Comparison of ENCODE assay signal across 11 cellular contexts in the genomic region with DNA sequence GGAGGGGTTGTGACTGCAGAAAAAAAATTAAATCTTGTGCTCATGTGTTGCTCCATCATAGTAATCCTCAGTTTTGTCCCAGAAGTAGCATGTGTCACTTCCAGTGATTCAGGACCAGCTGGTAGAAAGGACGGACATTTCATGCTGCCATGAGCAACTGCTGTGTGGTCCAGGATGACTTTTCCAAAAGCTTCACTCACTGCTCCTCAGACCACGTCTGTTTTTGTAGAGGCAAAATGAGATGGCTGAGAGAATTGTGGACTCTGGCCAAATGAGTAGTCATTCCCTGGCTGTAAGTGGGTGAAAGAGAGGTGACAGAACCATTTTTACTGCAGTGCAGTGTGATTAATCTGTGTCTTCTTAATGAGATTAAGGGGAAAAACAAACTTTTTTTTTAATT.
A peak's percentile ranks its signal among the peaks of the same experiment; 100 is the strongest.
DNase-seq lines count a peak whose midpoint lies in the region; ATAC-seq and TF ChIP-seq lines count a peak whose summit lies in the region.
"Had no signal": no experiment of that assay in that cellular context is flagged by ENCODE, and none has a peak within 500 bp of the region (broad histone marks: within the 10 kb centered on the region; RNA-seq: fewer than 3 reads in every experiment).

No MANE protein-coding gene starts in this region.

- POLR2A ChIA-PET in WTC11 (lab: Charles Lee): no interaction called here

- TF ChIP-seq CTCF in coronary artery (IDR thresholded peaks at IDR 0.05): no peak
- TF ChIP-seq CTCF in WTC11 (IDR thresholded peaks at IDR 0.05): no peak

- H3K4me1 Mint-ChIP-seq in WTC11: peaks cover 6% of the 10 kb centered on the region

- CTCF ChIA-PET in WTC11 (lab: Charles Lee): no interaction called here

- DNase-seq in AG08396 (ENCODE audit: low spot score) (peak; percentile 44), NCI-H1092 treated with DMSO at 0.1 percent for 48 hours (lab: John Stamatoyannopoulos, UW) (peak; percentile 17), coronary artery (ENCODE audit: low spot score) (peak; percentile 75), lung microvascular endothelial cell (ENCODE audit: low read depth in 2 of 2) (peak; percentile 66 to 86), iPS-NIHi11 (ENCODE audit: low spot score) (no peak), WTC11 (ENCODE audit: low spot score) (no peak)
- no peak for DNase-seq in activated naive CD4-positive, alpha-beta T cell treated with anti-CD3 and anti-CD28 coated beads, Interleukin-2, amount 50 U/mL, for 72 hours (ENCODE audit: low spot score in 2 of 2)
- DNase-seq in effector CD4-positive, alpha-beta T cell: no peak
- DNase-seq: left colon, pancreas had no signal

- no peak overlapping the region for H3K27ac Mint-ChIP-seq in activated naive CD4-positive, alpha-beta T cell treated with anti-CD3 and anti-CD28 coated beads, Interleukin-2, amount 50 U/mL, for 72 hours
- H3K27ac Mint-ChIP-seq in WTC11: no peak overlapping the region

- no peak overlapping the region for H3K4me3 Mint-ChIP-seq in WTC11

- H3K27ac ChIP-seq in coronary artery: peak overlapping the region in 1 of 2 donors; percentile 3
- H3K27ac ChIP-seq: KMS-11, pancreas had no signal

- no peaks in the 10 kb centered on the region for H3K9me3 Mint-ChIP-seq in activated naive CD4-positive, alpha-beta T cell treated with anti-CD3 and anti-CD28 coated beads, Interleukin-2, amount 50 U/mL, for 72 hours
- H3K9me3 Mint-ChIP-seq in WTC11: no peaks in the 10 kb centered on the region

- no peaks in the 10 kb centered on the region for H3K27me3 Mint-ChIP-seq in WTC11 (ENCODE audit: low read depth)

- ATAC-seq in activated naive CD4-positive, alpha-beta T cell treated with anti-CD3 and anti-CD28 coated beads, Interleukin-2, amount 50 U/mL, for 72 hours: no peak
- ATAC-seq in WTC11: no peak
- ATAC-seq: left colon, pancreas had no signal

- no peaks in the 10 kb centered on the region for H3K36me3 Mint-ChIP-seq in activated naive CD4-positive, alpha-beta T cell treated with anti-CD3 and anti-CD28 coated beads, Interleukin-2, amount 50 U/mL, for 72 hours
- no peaks in the 10 kb centered on the region for H3K36me3 Mint-ChIP-seq in WTC11

- no peak overlapping the region for H3K4me3 ChIP-seq in coronary artery
- H3K4me3 ChIP-seq: pancreas had no signal

TF ChIP-seq in WTC11, 78 proteins besides CTCF, POLR2A, EP300 and RAD21:
- TF ChIP-seq TEAD1 (CRISPR knock-in tag; IDR thresholded peaks at IDR 0.05) (no peak), ZMAT4 (CRISPR knock-in tag; IDR thresholded peaks at IDR 0.05) (no peak), SP1 (CRISPR knock-in tag; conservative IDR thresholded peaks at IDR 0.05) (no peak)
- TF ChIP-seq, protein P1, sequence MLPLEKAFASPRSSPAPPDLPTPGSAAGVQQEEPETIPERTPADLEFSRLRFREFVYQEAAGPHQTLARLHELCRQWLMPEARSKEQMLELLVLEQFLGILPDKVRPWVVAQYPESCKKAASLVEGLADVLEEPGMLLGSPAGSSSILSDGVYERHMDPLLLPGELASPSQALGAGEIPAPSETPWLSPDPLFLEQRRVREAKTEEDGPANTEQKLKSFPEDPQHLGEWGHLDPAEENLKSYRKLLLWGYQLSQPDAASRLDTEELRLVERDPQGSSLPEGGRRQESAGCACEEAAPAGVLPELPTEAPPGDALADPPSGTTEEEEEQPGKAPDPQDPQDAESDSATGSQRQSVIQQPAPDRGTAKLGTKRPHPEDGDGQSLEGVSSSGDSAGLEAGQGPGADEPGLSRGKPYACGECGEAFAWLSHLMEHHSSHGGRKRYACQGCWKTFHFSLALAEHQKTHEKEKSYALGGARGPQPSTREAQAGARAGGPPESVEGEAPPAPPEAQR (CRISPR knock-in tag; IDR thresholded peaks at IDR 0.05): no peak

Comparison
In these comparisons a context has a peak if more than half of its experiments do, and no peak if none do; other contexts are left out.
1. DNase-seq: peak in AG08396 (single experiment), NCI-H1092 treated with DMSO at 0.1 percent for 48 hours (single experiment), coronary artery (single experiment) and lung microvascular endothelial cell (2 of 2); none in activated naive CD4-positive, alpha-beta T cell treated with anti-CD3 and anti-CD28 coated beads, Interleukin-2, amount 50 U/mL, for 72 hours (0 of 2), effector CD4-positive, alpha-beta T cell (single experiment), iPS-NIHi11 (single experiment) and WTC11 (single experiment).